8 cellular contexts compared by ENCODE assay signal in the genomic region with DNA sequence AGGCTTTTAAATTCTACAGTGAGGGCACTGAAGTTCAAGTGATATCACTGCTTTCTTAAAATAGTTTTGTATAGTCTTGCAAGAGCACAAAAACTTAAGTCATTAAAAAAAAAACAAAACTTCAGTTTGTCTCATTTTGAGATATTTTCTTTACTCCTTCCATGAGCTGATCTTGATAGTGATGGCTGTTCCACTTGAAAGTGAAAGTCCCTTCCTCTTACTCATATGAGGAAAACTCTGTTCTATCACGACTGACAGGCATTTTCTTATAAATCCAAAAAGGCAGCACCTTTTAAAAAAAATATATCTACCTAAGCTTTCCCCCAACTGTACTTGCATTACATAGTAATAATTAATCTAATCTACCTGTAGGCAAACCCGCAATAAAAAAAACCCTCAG.
A peak's percentile ranks its signal among the peaks of the same experiment; 100 is the strongest.
DNase-seq lines count a peak whose midpoint lies in the region; ATAC-seq, FAIRE-seq and TF ChIP-seq lines count a peak whose summit lies in the region.
"Not testable (repeated sequence)": the region's sequence is repeated elsewhere in the genome, so short reads cannot be mapped to it uniquely, and the experiment has no call there.

No MANE protein-coding gene starts in this region.

- not testable (repeated sequence) for H3K9me2 ChIP-seq in HCT116 (ENCODE audit: insufficient read depth)

- dilution Hi-C loops in IMR-90 (cut with HindIII; ENCODE audit: low sequenced_read_pairs, unreplicated experiment), result not testable (repeated sequence)

- not testable (repeated sequence) for H2BK15ac ChIP-seq in IMR-90 (ENCODE audit: low read depth, low read length)

- not testable (repeated sequence) for H3K14ac ChIP-seq in IMR-90 (replicated peaks; ENCODE audit: low read depth, low read length)

- DNase-seq in HCT116 (ENCODE audit: low read depth, low spot score); IMR-90; activated T-cell treated with anti-CD3 and anti-CD28 coated beads, Interleukin-2, amount 50 U/mL, for 72 hours; GM12878 (ENCODE audit: low read depth, low spot score); stimulated activated effector memory CD8-positive, alpha-beta T cell treated with anti-CD3 and anti-CD28 coated beads, Interleukin-12 subunit alpha, Interleukin-12 subunit beta, amount 100 ng/mL, for 72 hours (ENCODE audit: low spot score in 2 of 2): not testable (repeated sequence)

- H3K27me3 Mint-ChIP-seq in activated T-cell treated with anti-CD3 and anti-CD28 coated beads, Interleukin-2, amount 50 U/mL, for 72 hours (ENCODE audit: low read depth), result not testable (repeated sequence)

- H3K27ac ChIP-seq in HCT116 (ENCODE audit: low read depth, low read length); IMR-90 (ENCODE audit: insufficient read depth, low read length); GM12878 (ENCODE audit: control insufficient read depth, insufficient read depth): not testable (repeated sequence)

- RAD21 ChIA-PET in HCT116 (lab: Charles Lee; ENCODE audit: low non-redundant PET in 1 of 2, low total read pairs in 2 of 2, uncharacterized antibody in 2 of 2, unreplicated experiment in 2 of 2); GM12878 (lab: Charles Lee; ENCODE audit: unreplicated experiment): not testable (repeated sequence)

- H4K91ac ChIP-seq in IMR-90 (ENCODE audit: insufficient read depth, low read depth, low read length), result not testable (repeated sequence)

- not testable (repeated sequence) for H3K18ac ChIP-seq in IMR-90 (ENCODE audit: low read depth, low read length)

- not testable (repeated sequence) for H3K4me1 ChIP-seq in HCT116 (ENCODE audit: control insufficient read depth in 1 of 2, insufficient read depth in 2 of 2, low read length in 2 of 2); IMR-90 (ENCODE audit: control insufficient read depth, insufficient read depth, low read length); GM12878 (ENCODE audit: control insufficient read depth, insufficient read depth, low read length)

- not testable (repeated sequence) for H3K9me3 Mint-ChIP-seq in activated T-cell treated with anti-CD3 and anti-CD28 coated beads, Interleukin-2, amount 50 U/mL, for 72 hours; stimulated activated effector memory CD8-positive, alpha-beta T cell treated with anti-CD3 and anti-CD28 coated beads, Interleukin-12 subunit alpha, Interleukin-12 subunit beta, amount 100 ng/mL, for 72 hours

- not testable (repeated sequence) for H2BK120ac ChIP-seq in IMR-90 (ENCODE audit: low read depth, low read length)

- H3K36me3 ChIP-seq in HCT116 (ENCODE audit: control insufficient read depth in 1 of 2, insufficient read depth in 2 of 2, low read length in 2 of 2); IMR-90 (ENCODE audit: control insufficient read depth, insufficient read depth, low read length); GM12878 (ENCODE audit: control insufficient read depth in 2 of 2, insufficient read depth in 2 of 2, low read length in 1 of 2): not testable (repeated sequence)

- not testable (repeated sequence) for H3K9ac ChIP-seq in HCT116 (ENCODE audit: low read length); IMR-90 (ENCODE audit: low read depth, low read length); GM12878 (ENCODE audit: control insufficient read depth, insufficient read depth, low read length)

- not testable (repeated sequence) for H4K20me1 ChIP-seq in HCT116 (ENCODE audit: insufficient read depth); IMR-90 (ENCODE audit: insufficient read depth, low read length); GM12878 (ENCODE audit: control insufficient read depth, insufficient read depth)

- not testable (repeated sequence) for H3K27me3 ChIP-seq in HCT116 (ENCODE audit: insufficient read depth, low read length); IMR-90 (ENCODE audit: control insufficient read depth, insufficient read depth, low read length); GM12878 (replicated peaks in 1 of 2; ENCODE audit: control insufficient read depth in 2 of 2, insufficient read depth in 2 of 2, low read length in 1 of 2)

- peak; percentile 72 for FAIRE-seq in GM12878 (lab: Jason Lieb, UNC)

- TSS peak; percentile 25 for BruUV-seq in HCT116 (replicated peaks; lab: Mats Ljungman, UMichigan)
- TSS peak; percentile 89 for BruUV-seq in IMR-90 (replicated peaks; lab: Mats Ljungman, UMichigan)
- BruUV-seq in GM12878 (replicated peaks; lab: Mats Ljungman, UMichigan), result TSS peak; percentile 42

- H3K79me1 ChIP-seq in IMR-90 (ENCODE audit: low read depth in 1 of 2, low read length in 2 of 2), result not testable (repeated sequence)

- intact Hi-C loops in HCT116 (cut with micrococcal nuclease); IMR-90 (cut with micrococcal nuclease); GM12878 (cut with micrococcal nuclease; ENCODE audit: unreplicated experiment): not testable (repeated sequence)

- WGBS in IMR-90 (ENCODE audit: extremely low coverage in 2 of 2, insufficient read length in 1 of 2), 2 experiments, result no CpG with 5 or more reads among the region's 2 CpGs
- WGBS in GM12878 (ENCODE audit: insufficient coverage, insufficient replicate concordance, low lambda C conversion rate, missing lambda C conversion rate), result 54% methylated on average over 2 of the region's 2 CpGs

- H3K36me3 Mint-ChIP-seq in activated T-cell treated with anti-CD3 and anti-CD28 coated beads, Interleukin-2, amount 50 U/mL, for 72 hours (ENCODE audit: insufficient read depth in 2 of 2), result not testable (repeated sequence)
- peaks cover 25% of the 10 kb centered on the region for H3K36me3 Mint-ChIP-seq in stimulated activated effector memory CD8-positive, alpha-beta T cell treated with anti-CD3 and anti-CD28 coated beads, Interleukin-12 subunit alpha, Interleukin-12 subunit beta, amount 100 ng/mL, for 72 hours

- H3K4me2 ChIP-seq in HCT116 (ENCODE audit: low read length); IMR-90 (ENCODE audit: low read depth, low read length); GM12878 (ENCODE audit: control insufficient read depth, insufficient read depth): not testable (repeated sequence)

- POLR2A ChIA-PET in HCT116 (lab: Charles Lee); IMR-90 (lab: Charles Lee; ENCODE audit: unreplicated experiment); GM12878 (lab: Charles Lee): not testable (repeated sequence)

- H2BK5ac ChIP-seq in IMR-90 (ENCODE audit: low read depth, low read length, poor library complexity, severe bottlenecking), result not testable (repeated sequence)

- not testable (repeated sequence) for H3K23ac ChIP-seq in IMR-90 (ENCODE audit: low read depth, low read length)

- CTCF ChIA-PET in HCT116 (lab: Charles Lee); IMR-90 (lab: Yijun Ruan, JAX); GM12878 (lab: Yijun Ruan, JAX): not testable (repeated sequence)

- TF ChIP-seq RAD21 in HCT116 (IDR thresholded peaks at IDR 0.05; ENCODE audit: low read depth); IMR-90 (IDR thresholded peaks at IDR 0.05; ENCODE audit: low read length); GM12878 (IDR thresholded peaks at IDR 0.05; ENCODE audit: insufficient read depth, low read depth, low read length): not testable (repeated sequence)

- not testable (repeated sequence) for H2AK9ac ChIP-seq in IMR-90 (replicated peaks; ENCODE audit: low read depth, low read length, poor library complexity)

- in situ Hi-C loops in IMR-90 (cut with MboI; ENCODE audit: low sequenced_read_pairs); GM12878 (cut with MboI): not testable (repeated sequence)

- H3K9me3 ChIP-seq in HCT116 (ENCODE audit: control insufficient read depth in 1 of 2, insufficient read depth in 1 of 2, low read depth in 1 of 2, low read length in 2 of 2); IMR-90 (ENCODE audit: control insufficient read depth, insufficient read depth, low read length); GM12878 (replicated peaks; ENCODE audit: control insufficient read depth, insufficient read depth, low read length): not testable (repeated sequence)

- TF ChIP-seq POLR2A in GM18505 (IDR thresholded peaks at IDR 0.05; ENCODE audit: borderline replicate concordance, extremely low read depth, insufficient read depth, insufficient read length); HCT116 (IDR thresholded peaks at IDR 0.05; ENCODE audit: borderline replicate concordance, extremely low read depth, insufficient read depth, insufficient read length); IMR-90 (IDR thresholded peaks at IDR 0.05; ENCODE audit: low read depth, low read length); GM12878 (IDR thresholded peaks at IDR 0.05; ENCODE audit: low read depth, low read length): not testable (repeated sequence)

- H3K9me1 ChIP-seq in IMR-90 (ENCODE audit: insufficient read depth, low read length), result not testable (repeated sequence)

- H3K56ac ChIP-seq in IMR-90 (ENCODE audit: extremely low read depth, insufficient read depth, low read length), result not testable (repeated sequence)

- not testable (repeated sequence) for H3K4me3 ChIP-seq in HCT116 (replicated peaks in 1 of 2; ENCODE audit: low read depth in 1 of 2, low read length in 2 of 2); IMR-90 (ENCODE audit: insufficient read depth, low read depth, low read length); GM12878

- ATAC-seq in GM18505 (IDR thresholded peaks at IDR 0.05; ENCODE audit: unreplicated experiment) (peak; percentile 59), GM18909 (IDR thresholded peaks at IDR 0.05; ENCODE audit: poor library complexity, unreplicated experiment) (peak; percentile 56), HG02885 (IDR thresholded peaks at IDR 0.05; ENCODE audit: poor library complexity, unreplicated experiment) (peak; percentile 75), GM12878 (peak; percentile 43; the same call in 1 of the 3 replicates)
- ATAC-seq in HCT116; IMR-90 (ENCODE audit: low read depth); stimulated activated effector memory CD8-positive, alpha-beta T cell treated with anti-CD3 and anti-CD28 coated beads, Interleukin-12 subunit alpha, Interleukin-12 subunit beta, amount 100 ng/mL, for 72 hours: not testable (repeated sequence)
- peak; percentile 61 to 66 for ATAC-seq in activated T-cell treated with anti-CD3 and anti-CD28 coated beads, Interleukin-2, amount 50 U/mL, for 72 hours (replicated peaks in 1 of 2)

- not testable (repeated sequence) for H3K4ac ChIP-seq in IMR-90 (ENCODE audit: low read depth, low read length)

- H3K4me3 Mint-ChIP-seq in activated T-cell treated with anti-CD3 and anti-CD28 coated beads, Interleukin-2, amount 50 U/mL, for 72 hours; stimulated activated effector memory CD8-positive, alpha-beta T cell treated with anti-CD3 and anti-CD28 coated beads, Interleukin-12 subunit alpha, Interleukin-12 subunit beta, amount 100 ng/mL, for 72 hours: not testable (repeated sequence)

- not testable (repeated sequence) for H2AFZ ChIP-seq in HCT116 (ENCODE audit: low read depth, low read length, poor library complexity, severe bottlenecking); IMR-90 (replicated peaks; ENCODE audit: low read length, poor library complexity); GM12878 (ENCODE audit: control insufficient read depth, low read depth, low read length)

- SMC1A ChIA-PET in GM12878 (lab: Charles Lee; ENCODE audit: uncharacterized antibody, unreplicated experiment), result not testable (repeated sequence)

- not testable (repeated sequence) for H2AK5ac ChIP-seq in IMR-90 (ENCODE audit: low read depth, low read length)

- peaks cover 13% of the 10 kb centered on the region for H3K4me1 Mint-ChIP-seq in activated T-cell treated with anti-CD3 and anti-CD28 coated beads, Interleukin-2, amount 50 U/mL, for 72 hours (ENCODE audit: low read depth)
- H3K4me1 Mint-ChIP-seq in stimulated activated effector memory CD8-positive, alpha-beta T cell treated with anti-CD3 and anti-CD28 coated beads, Interleukin-12 subunit alpha, Interleukin-12 subunit beta, amount 100 ng/mL, for 72 hours, result not testable (repeated sequence)

- not testable (repeated sequence) for H4K5ac ChIP-seq in IMR-90 (ENCODE audit: low read depth, low read length)

- H3K27ac Mint-ChIP-seq in activated T-cell treated with anti-CD3 and anti-CD28 coated beads, Interleukin-2, amount 50 U/mL, for 72 hours, result peak overlapping the region; percentile 87
- peak overlapping the region; percentile 69 for H3K27ac Mint-ChIP-seq in stimulated activated effector memory CD8-positive, alpha-beta T cell treated with anti-CD3 and anti-CD28 coated beads, Interleukin-12 subunit alpha, Interleukin-12 subunit beta, amount 100 ng/mL, for 72 hours

- not testable (repeated sequence) for TF ChIP-seq EP300 in GM12878 (IDR thresholded peaks at IDR 0.05; ENCODE audit: borderline replicate concordance in 1 of 2, control insufficient read depth in 1 of 2, low read depth in 2 of 2, low read length in 2 of 2)

- not testable (repeated sequence) for H3K79me2 ChIP-seq in HCT116 (ENCODE audit: insufficient read depth, low read length); GM12878 (ENCODE audit: control insufficient read depth, insufficient read depth, low read length)

- TF ChIP-seq CTCF in HCT116 (IDR thresholded peaks at IDR 0.05 in 2 of 3, conservative IDR thresholded peaks at IDR 0.05 in 1 of 3; ENCODE audit: borderline replicate concordance in 1 of 3, insufficient read depth in 1 of 3, low read depth in 2 of 3, low read length in 2 of 3); IMR-90 (conservative IDR thresholded peaks at IDR 0.05; ENCODE audit: low read depth, low read length); GM12878 (IDR thresholded peaks at IDR 0.05 in 2 of 3, conservative IDR thresholded peaks at IDR 0.05 in 1 of 3; ENCODE audit: control insufficient read depth in 2 of 3, extremely low read depth in 1 of 3, insufficient read depth in 1 of 3, low read depth in 3 of 3, low read length in 3 of 3): not testable (repeated sequence)

- H2BK20ac ChIP-seq in IMR-90 (ENCODE audit: low read depth, low read length), result not testable (repeated sequence)

- not testable (repeated sequence) for H4K8ac ChIP-seq in IMR-90 (ENCODE audit: low read depth in 2 of 2, low read length in 2 of 2)
